In the genomic region with DNA sequence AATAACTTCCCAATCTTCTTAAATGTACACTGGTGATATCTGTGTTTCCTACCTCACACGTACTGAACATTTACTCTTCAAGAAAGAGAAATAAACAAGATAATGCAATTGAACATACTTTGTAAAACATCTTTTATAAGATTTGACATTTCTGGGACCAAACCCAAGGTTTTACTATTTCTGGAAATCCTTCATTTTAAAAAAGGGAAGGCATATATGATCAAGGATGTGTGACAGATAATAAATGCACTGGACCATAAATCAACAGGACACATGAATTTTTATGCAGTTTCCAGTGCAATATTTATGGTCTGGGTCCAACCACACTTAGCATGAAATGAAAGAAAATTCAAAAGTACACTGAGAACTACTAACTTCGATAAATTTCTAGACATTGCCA, we compare ENCODE assay signal across 3 cellular contexts.
TF ChIP-seq lines count a peak whose summit lies in the region.

No MANE protein-coding gene starts in this region.

TF ChIP-seq in SK-N-SH treated with all-trans-retinoic acid at 6 μM for 48 hours, 23 proteins besides CTCF, POLR2A, EP300 and RAD21 (continues in another document):
- TF ChIP-seq PPARA (CRISPR knock-in tag; IDR thresholded peaks at IDR 0.05; ENCODE audit: borderline replicate concordance) (no peak), OSR1 (CRISPR knock-in tag; IDR thresholded peaks at IDR 0.05) (no peak), ISL1 (CRISPR knock-in tag; IDR thresholded peaks at IDR 0.05) (peak; percentile 39; the same call in 1 of the 2 replicates), ZNF70 (CRISPR knock-in tag; IDR thresholded peaks at IDR 0.05) (no peak), SNAI2 (CRISPR knock-in tag; IDR thresholded peaks at IDR 0.05) (no peak), ZFP3 (CRISPR knock-in tag; IDR thresholded peaks at IDR 0.05) (no peak), ARNTL (CRISPR knock-in tag; IDR thresholded peaks at IDR 0.05; ENCODE audit: borderline replicate concordance, low read depth) (no peak), ESRRG (CRISPR knock-in tag; IDR thresholded peaks at IDR 0.05) (no peak), ZFP30 (CRISPR knock-in tag; IDR thresholded peaks at IDR 0.05) (no peak), CSDC2 (CRISPR knock-in tag; IDR thresholded peaks at IDR 0.05) (no peak), GLIS3 (CRISPR knock-in tag; IDR thresholded peaks at IDR 0.05) (no peak), TCF4 (CRISPR knock-in tag; IDR thresholded peaks at IDR 0.05; ENCODE audit: borderline replicate concordance) (no peak)
- TF ChIP-seq, protein P1, sequence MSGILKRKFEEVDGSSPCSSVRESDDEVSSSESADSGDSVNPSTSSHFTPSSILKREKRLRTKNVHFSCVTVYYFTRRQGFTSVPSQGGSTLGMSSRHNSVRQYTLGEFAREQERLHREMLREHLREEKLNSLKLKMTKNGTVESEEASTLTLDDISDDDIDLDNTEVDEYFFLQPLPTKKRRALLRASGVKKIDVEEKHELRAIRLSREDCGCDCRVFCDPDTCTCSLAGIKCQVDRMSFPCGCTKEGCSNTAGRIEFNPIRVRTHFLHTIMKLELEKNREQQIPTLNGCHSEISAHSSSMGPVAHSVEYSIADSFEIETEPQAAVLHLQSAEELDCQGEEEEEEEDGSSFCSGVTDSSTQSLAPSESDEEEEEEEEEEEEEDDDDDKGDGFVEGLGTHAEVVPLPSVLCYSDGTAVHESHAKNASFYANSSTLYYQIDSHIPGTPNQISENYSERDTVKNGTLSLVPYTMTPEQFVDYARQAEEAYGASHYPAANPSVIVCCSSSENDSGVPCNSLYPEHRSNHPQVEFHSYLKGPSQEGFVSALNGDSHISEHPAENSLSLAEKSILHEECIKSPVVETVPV (CRISPR knock-in tag; IDR thresholded peaks at IDR 0.05), result no peak
- TF ChIP-seq, protein P2, sequence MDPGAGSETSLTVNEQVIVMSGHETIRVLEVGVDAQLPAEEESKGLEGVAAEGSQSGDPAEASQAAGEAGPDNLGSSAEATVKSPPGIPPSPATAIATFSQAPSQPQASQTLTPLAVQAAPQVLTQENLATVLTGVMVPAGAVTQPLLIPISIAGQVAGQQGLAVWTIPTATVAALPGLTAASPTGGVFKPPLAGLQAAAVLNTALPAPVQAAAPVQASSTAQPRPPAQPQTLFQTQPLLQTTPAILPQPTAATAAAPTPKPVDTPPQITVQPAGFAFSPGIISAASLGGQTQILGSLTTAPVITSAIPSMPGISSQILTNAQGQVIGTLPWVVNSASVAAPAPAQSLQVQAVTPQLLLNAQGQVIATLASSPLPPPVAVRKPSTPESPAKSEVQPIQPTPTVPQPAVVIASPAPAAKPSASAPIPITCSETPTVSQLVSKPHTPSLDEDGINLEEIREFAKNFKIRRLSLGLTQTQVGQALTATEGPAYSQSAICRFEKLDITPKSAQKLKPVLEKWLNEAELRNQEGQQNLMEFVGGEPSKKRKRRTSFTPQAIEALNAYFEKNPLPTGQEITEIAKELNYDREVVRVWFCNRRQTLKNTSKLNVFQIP (CRISPR knock-in tag; IDR thresholded peaks at IDR 0.05; ENCODE audit: borderline replicate concordance, low read depth), result no peak
- TF ChIP-seq, protein P3, sequence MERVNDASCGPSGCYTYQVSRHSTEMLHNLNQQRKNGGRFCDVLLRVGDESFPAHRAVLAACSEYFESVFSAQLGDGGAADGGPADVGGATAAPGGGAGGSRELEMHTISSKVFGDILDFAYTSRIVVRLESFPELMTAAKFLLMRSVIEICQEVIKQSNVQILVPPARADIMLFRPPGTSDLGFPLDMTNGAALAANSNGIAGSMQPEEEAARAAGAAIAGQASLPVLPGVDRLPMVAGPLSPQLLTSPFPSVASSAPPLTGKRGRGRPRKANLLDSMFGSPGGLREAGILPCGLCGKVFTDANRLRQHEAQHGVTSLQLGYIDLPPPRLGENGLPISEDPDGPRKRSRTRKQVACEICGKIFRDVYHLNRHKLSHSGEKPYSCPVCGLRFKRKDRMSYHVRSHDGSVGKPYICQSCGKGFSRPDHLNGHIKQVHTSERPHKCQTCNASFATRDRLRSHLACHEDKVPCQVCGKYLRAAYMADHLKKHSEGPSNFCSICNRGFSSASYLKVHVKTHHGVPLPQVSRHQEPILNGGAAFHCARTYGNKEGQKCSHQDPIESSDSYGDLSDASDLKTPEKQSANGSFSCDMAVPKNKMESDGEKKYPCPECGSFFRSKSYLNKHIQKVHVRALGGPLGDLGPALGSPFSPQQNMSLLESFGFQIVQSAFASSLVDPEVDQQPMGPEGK (CRISPR knock-in tag; IDR thresholded peaks at IDR 0.05; ENCODE audit: borderline replicate concordance), result no peak; the same call in 1 of the 2 replicates

TF ChIP-seq in SK-N-SH, 30 proteins besides CTCF, POLR2A, EP300 and RAD21 (continued from another document and continues in another):
- TF ChIP-seq EZH2phosphoT487 (IDR thresholded peaks at IDR 0.05; ENCODE audit: borderline replicate concordance, low read depth), result no peak
- TF ChIP-seq FOXM1 (IDR thresholded peaks at IDR 0.05; ENCODE audit: low read depth), result no peak
- TF ChIP-seq, protein P4, sequence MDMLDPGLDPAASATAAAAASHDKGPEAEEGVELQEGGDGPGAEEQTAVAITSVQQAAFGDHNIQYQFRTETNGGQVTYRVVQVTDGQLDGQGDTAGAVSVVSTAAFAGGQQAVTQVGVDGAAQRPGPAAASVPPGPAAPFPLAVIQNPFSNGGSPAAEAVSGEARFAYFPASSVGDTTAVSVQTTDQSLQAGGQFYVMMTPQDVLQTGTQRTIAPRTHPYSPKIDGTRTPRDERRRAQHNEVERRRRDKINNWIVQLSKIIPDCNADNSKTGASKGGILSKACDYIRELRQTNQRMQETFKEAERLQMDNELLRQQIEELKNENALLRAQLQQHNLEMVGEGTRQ (IDR thresholded peaks at IDR 0.05; ENCODE audit: borderline replicate concordance, low read depth, low read length), result no peak
- TF ChIP-seq POLR2AphosphoS5 (IDR thresholded peaks at IDR 0.05; ENCODE audit: low read depth, low read length), result no peak
- TF ChIP-seq, protein P5, sequence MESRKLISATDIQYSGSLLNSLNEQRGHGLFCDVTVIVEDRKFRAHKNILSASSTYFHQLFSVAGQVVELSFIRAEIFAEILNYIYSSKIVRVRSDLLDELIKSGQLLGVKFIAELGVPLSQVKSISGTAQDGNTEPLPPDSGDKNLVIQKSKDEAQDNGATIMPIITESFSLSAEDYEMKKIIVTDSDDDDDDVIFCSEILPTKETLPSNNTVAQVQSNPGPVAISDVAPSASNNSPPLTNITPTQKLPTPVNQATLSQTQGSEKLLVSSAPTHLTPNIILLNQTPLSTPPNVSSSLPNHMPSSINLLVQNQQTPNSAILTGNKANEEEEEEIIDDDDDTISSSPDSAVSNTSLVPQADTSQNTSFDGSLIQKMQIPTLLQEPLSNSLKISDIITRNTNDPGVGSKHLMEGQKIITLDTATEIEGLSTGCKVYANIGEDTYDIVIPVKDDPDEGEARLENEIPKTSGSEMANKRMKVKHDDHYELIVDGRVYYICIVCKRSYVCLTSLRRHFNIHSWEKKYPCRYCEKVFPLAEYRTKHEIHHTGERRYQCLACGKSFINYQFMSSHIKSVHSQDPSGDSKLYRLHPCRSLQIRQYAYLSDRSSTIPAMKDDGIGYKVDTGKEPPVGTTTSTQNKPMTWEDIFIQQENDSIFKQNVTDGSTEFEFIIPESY (IDR thresholded peaks at IDR 0.05; ENCODE audit: borderline replicate concordance, low read depth), result no peak
- TF ChIP-seq ELF1 (IDR thresholded peaks at IDR 0.05), result no peak
- TF ChIP-seq, protein P6, sequence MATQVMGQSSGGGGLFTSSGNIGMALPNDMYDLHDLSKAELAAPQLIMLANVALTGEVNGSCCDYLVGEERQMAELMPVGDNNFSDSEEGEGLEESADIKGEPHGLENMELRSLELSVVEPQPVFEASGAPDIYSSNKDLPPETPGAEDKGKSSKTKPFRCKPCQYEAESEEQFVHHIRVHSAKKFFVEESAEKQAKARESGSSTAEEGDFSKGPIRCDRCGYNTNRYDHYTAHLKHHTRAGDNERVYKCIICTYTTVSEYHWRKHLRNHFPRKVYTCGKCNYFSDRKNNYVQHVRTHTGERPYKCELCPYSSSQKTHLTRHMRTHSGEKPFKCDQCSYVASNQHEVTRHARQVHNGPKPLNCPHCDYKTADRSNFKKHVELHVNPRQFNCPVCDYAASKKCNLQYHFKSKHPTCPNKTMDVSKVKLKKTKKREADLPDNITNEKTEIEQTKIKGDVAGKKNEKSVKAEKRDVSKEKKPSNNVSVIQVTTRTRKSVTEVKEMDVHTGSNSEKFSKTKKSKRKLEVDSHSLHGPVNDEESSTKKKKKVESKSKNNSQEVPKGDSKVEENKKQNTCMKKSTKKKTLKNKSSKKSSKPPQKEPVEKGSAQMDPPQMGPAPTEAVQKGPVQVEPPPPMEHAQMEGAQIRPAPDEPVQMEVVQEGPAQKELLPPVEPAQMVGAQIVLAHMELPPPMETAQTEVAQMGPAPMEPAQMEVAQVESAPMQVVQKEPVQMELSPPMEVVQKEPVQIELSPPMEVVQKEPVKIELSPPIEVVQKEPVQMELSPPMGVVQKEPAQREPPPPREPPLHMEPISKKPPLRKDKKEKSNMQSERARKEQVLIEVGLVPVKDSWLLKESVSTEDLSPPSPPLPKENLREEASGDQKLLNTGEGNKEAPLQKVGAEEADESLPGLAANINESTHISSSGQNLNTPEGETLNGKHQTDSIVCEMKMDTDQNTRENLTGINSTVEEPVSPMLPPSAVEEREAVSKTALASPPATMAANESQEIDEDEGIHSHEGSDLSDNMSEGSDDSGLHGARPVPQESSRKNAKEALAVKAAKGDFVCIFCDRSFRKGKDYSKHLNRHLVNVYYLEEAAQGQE (IDR thresholded peaks at IDR 0.05; ENCODE audit: low read depth, low read length), result no peak
- no peak for TF ChIP-seq NRF1 (IDR thresholded peaks at IDR 0.05; ENCODE audit: low read depth, low read length)
- TF ChIP-seq GABPA (IDR thresholded peaks at IDR 0.05; ENCODE audit: low read depth), result no peak
- TF ChIP-seq, protein P7, sequence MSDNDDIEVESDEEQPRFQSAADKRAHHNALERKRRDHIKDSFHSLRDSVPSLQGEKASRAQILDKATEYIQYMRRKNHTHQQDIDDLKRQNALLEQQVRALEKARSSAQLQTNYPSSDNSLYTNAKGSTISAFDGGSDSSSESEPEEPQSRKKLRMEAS (IDR thresholded peaks at IDR 0.05; ENCODE audit: low read depth), result no peak
- no peak for TF ChIP-seq YY1 (IDR thresholded peaks at IDR 0.05; ENCODE audit: low read depth)
- TF ChIP-seq TEAD4 (IDR thresholded peaks at IDR 0.05; ENCODE audit: borderline replicate concordance, insufficient read depth), result no peak
- no peak for TF ChIP-seq TAF1 (IDR thresholded peaks at IDR 0.05; ENCODE audit: borderline replicate concordance, low read depth, low read length)
- TF ChIP-seq FOXJ3 (CRISPR knock-in tag; IDR thresholded peaks at IDR 0.05), result no peak

TF ChIP-seq in H1, 55 proteins besides CTCF, POLR2A, EP300 and RAD21:
- TF ChIP-seq NANOG (IDR thresholded peaks at IDR 0.05; ENCODE audit: insufficient read depth, low read depth, low read length, poor library complexity, severe bottlenecking) (no peak), SRF (IDR thresholded peaks at IDR 0.05; ENCODE audit: low read depth, low read length) (no peak), FOSL1 (IDR thresholded peaks at IDR 0.05; ENCODE audit: insufficient read depth, low read depth, low read length) (no peak), RBBP5 (IDR thresholded peaks at IDR 0.05; ENCODE audit: borderline replicate concordance, low read depth, low read length) (no peak), KDM1A (IDR thresholded peaks at IDR 0.05; ENCODE audit: borderline replicate concordance, low read length) (no peak), TAF1 (IDR thresholded peaks at IDR 0.05; ENCODE audit: low read depth, low read length) (no peak), SUZ12 (IDR thresholded peaks at IDR 0.05; ENCODE audit: low read length) (no peak), CEBPB (IDR thresholded peaks at IDR 0.05; ENCODE audit: low read depth, low read length) (no peak), RXRA (IDR thresholded peaks at IDR 0.05; ENCODE audit: insufficient read depth, low read depth, low read length) (no peak), SIX5 (IDR thresholded peaks at IDR 0.05; ENCODE audit: low read depth, low read length) (no peak), RNF2 (IDR thresholded peaks at IDR 0.05; ENCODE audit: borderline replicate concordance, low read depth, low read length, missing control alignments, poor library complexity, severe bottlenecking) (no peak), SIN3A (conservative IDR thresholded peaks at IDR 0.05 in 1 of 2, IDR thresholded peaks at IDR 0.05 in 1 of 2; ENCODE audit: low read depth in 1 of 2, low read length in 2 of 2) (no peak), CBX5 (IDR thresholded peaks at IDR 0.05; ENCODE audit: low read depth, low read length) (no peak), SP4 (IDR thresholded peaks at IDR 0.05; ENCODE audit: low read length) (no peak), BACH1 (IDR thresholded peaks at IDR 0.05; ENCODE audit: low read length) (no peak), KDM4A (IDR thresholded peaks at IDR 0.05; ENCODE audit: low read depth, low read length, severe bottlenecking) (no peak), HDAC2 (IDR thresholded peaks at IDR 0.05; ENCODE audit: borderline replicate concordance in 1 of 2, low read depth in 2 of 2, low read length in 2 of 2) (no peak), ZNF274 (IDR thresholded peaks at IDR 0.05; ENCODE audit: borderline replicate concordance, extremely low read depth, low read length) (no peak)
